1 cellular context compared by ENCODE assay signal in the genomic region with DNA sequence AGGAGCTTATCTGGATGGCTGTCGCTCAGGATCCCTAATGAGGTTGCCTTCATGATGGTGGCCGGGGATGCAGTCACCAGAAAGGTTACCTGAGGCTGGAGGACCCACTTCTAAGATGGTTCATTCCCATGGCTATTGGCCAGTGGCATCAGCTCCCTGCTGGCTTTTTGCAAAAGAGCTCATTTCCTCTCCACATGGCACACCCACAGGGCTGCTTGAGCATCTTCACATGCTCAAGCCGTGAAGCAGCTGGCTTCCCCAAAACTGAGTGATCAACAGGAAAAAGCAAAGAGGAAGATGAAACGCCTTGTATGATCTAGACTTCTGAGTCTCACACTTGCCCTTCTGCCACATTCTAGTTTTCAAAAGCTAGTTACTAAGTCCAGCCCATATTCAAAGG.
TF ChIP-seq lines count a peak whose summit lies in the region.

No MANE protein-coding gene starts in this region.

TF ChIP-seq in GM23338, 12 proteins besides CTCF, POLR2A, EP300 and RAD21 (continued from another document):
- TF ChIP-seq, protein P1, sequence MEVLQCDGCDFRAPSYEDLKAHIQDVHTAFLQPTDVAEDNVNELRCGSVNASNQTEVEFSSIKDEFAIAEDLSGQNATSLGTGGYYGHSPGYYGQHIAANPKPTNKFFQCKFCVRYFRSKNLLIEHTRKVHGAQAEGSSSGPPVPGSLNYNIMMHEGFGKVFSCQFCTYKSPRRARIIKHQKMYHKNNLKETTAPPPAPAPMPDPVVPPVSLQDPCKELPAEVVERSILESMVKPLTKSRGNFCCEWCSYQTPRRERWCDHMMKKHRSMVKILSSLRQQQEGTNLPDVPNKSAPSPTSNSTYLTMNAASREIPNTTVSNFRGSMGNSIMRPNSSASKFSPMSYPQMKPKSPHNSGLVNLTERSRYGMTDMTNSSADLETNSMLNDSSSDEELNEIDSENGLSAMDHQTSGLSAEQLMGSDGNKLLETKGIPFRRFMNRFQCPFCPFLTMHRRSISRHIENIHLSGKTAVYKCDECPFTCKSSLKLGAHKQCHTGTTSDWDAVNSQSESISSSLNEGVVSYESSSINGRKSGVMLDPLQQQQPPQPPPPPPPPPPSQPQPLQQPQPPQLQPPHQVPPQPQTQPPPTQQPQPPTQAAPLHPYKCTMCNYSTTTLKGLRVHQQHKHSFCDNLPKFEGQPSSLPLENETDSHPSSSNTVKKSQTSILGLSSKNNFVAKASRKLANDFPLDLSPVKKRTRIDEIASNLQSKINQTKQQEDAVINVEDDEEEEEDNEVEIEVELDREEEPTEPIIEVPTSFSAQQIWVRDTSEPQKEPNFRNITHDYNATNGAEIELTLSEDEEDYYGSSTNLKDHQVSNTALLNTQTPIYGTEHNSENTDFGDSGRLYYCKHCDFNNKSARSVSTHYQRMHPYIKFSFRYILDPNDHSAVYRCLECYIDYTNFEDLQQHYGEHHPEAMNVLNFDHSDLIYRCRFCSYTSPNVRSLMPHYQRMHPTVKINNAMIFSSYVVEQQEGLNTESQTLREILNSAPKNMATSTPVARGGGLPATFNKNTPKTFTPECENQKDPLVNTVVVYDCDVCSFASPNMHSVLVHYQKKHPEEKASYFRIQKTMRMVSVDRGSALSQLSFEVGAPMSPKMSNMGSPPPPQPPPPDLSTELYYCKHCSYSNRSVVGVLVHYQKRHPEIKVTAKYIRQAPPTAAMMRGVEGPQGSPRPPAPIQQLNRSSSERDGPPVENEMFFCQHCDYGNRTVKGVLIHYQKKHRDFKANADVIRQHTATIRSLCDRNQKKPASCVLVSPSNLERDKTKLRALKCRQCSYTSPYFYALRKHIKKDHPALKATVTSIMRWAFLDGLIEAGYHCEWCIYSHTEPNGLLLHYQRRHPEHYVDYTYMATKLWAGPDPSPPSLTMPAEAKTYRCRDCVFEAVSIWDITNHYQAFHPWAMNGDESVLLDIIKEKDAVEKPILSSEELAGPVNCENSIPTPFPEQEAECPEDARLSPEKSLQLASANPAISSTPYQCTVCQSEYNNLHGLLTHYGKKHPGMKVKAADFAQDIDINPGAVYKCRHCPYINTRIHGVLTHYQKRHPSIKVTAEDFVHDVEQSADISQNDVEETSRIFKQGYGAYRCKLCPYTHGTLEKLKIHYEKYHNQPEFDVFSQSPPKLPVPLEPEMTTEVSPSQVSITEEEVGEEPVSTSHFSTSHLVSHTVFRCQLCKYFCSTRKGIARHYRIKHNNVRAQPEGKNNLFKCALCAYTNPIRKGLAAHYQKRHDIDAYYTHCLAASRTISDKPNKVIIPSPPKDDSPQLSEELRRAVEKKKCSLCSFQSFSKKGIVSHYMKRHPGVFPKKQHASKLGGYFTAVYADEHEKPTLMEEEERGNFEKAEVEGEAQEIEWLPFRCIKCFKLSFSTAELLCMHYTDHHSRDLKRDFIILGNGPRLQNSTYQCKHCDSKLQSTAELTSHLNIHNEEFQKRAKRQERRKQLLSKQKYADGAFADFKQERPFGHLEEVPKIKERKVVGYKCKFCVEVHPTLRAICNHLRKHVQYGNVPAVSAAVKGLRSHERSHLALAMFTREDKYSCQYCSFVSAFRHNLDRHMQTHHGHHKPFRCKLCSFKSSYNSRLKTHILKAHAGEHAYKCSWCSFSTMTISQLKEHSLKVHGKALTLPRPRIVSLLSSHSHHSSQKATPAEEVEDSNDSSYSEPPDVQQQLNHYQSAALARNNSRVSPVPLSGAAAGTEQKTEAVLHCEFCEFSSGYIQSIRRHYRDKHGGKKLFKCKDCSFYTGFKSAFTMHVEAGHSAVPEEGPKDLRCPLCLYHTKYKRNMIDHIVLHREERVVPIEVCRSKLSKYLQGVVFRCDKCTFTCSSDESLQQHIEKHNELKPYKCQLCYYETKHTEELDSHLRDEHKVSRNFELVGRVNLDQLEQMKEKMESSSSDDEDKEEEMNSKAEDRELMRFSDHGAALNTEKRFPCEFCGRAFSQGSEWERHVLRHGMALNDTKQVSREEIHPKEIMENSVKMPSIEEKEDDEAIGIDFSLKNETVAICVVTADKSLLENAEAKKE (CRISPR knock-in tag; IDR thresholded peaks at IDR 0.05), result no peak
- TF ChIP-seq, protein P2, sequence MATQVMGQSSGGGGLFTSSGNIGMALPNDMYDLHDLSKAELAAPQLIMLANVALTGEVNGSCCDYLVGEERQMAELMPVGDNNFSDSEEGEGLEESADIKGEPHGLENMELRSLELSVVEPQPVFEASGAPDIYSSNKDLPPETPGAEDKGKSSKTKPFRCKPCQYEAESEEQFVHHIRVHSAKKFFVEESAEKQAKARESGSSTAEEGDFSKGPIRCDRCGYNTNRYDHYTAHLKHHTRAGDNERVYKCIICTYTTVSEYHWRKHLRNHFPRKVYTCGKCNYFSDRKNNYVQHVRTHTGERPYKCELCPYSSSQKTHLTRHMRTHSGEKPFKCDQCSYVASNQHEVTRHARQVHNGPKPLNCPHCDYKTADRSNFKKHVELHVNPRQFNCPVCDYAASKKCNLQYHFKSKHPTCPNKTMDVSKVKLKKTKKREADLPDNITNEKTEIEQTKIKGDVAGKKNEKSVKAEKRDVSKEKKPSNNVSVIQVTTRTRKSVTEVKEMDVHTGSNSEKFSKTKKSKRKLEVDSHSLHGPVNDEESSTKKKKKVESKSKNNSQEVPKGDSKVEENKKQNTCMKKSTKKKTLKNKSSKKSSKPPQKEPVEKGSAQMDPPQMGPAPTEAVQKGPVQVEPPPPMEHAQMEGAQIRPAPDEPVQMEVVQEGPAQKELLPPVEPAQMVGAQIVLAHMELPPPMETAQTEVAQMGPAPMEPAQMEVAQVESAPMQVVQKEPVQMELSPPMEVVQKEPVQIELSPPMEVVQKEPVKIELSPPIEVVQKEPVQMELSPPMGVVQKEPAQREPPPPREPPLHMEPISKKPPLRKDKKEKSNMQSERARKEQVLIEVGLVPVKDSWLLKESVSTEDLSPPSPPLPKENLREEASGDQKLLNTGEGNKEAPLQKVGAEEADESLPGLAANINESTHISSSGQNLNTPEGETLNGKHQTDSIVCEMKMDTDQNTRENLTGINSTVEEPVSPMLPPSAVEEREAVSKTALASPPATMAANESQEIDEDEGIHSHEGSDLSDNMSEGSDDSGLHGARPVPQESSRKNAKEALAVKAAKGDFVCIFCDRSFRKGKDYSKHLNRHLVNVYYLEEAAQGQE (IDR thresholded peaks at IDR 0.05; ENCODE audit: unreplicated experiment), result no peak
TF ChIP-seq in GM23338: peak in this region for 0.
